In the genomic region with DNA sequence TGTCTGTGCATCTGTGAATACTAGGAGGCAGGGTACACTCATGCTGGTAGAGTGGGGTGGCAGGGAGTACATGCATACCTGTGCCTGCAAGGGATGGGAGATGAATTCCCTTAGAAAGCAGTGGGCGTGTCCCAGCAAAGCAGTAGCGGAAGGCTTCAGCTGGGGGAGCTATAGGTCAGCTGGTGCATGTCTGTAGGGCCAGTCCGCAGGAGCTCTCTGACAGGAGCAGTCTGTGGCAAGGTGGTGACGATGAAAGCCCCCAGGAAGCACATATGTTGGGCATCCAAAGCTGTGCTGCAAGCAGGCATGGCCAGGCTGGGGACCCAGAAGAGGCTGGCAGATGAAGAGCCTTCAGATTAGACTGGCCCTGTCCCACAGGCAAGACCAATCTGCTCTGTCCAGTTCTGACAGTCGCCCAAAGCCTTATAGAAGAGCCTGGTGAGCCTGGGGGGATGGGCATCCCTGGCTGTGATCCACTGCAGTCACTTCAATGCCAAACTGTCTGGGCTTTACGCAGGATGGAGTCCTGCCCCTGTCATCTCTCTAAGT, we compare ENCODE assay signal across 6 cellular contexts. TPM values are rescaled to one million over a fixed set of nuclear protein-coding genes. Genes with fewer than 3 reads are reported as not detected.
"Had no signal": no experiment of that assay in that cellular context is flagged by ENCODE, and none has a peak within 500 bp of the region (broad histone marks: within the 10 kb centered on the region; RNA-seq: fewer than 3 reads in every experiment).

No MANE protein-coding gene starts in this region.

- H2AFZ ChIP-seq: GM23338 had no signal

- H3K4me3 Mint-ChIP-seq: GM23338, H9 had no signal

- H3K4me1 Mint-ChIP-seq: GM23338, H9 had no signal

- H3K4me3 ChIP-seq: GM23338 had no signal

- DNase-seq: H9, HCEC 1CT, IMR-90 had no signal

- H3K27ac Mint-ChIP-seq: GM23338, H9 had no signal

- ATAC-seq: GM23338 had no signal

- H3K4me2 ChIP-seq: GM23338 had no signal

RNA-seq across cellular contexts. Expression of a gene that starts 1.8 kb away (rescaled TPM):
- total RNA-seq: GM23338, H1, H9, HT-29, IMR-90 had no signal
- polyA plus RNA-seq: GM23338, H1, IMR-90 had no signal

RNA-seq across cellular contexts. Expression of a gene that starts 32.4 kb away (rescaled TPM):
- total RNA-seq: GM23338, H1, H9, HT-29, IMR-90 had no signal
- polyA plus RNA-seq: GM23338, H1, IMR-90 had no signal

RNA-seq across cellular contexts. Expression of a gene that starts 48.3 kb away (rescaled TPM):
- total RNA-seq: H1, H9, HT-29, IMR-90 had no signal
- polyA plus RNA-seq: H1, IMR-90 had no signal

RNA-seq across cellular contexts. Expression of a gene that starts 54.8 kb away (rescaled TPM):
- total RNA-seq: GM23338, H1, H9, HT-29, IMR-90 had no signal
- polyA plus RNA-seq: GM23338, H1, IMR-90 had no signal
